22 cellular contexts compared by ENCODE assay signal in genomic region chr5:150422075-150422474, GRCh38.
"Had no signal": no experiment of that assay in that cellular context is flagged by ENCODE, and none has a peak within 500 bp of the region (broad histone marks: within the 10 kb centered on the region; RNA-seq: fewer than 3 reads in every experiment).

No MANE protein-coding gene starts in this region.

- H3K9me3 ChIP-seq: ascending aorta, colonic mucosa, gastrocnemius medialis, left ventricle myocardium inferior, mucosa of descending colon, ovary, sigmoid colon, tibial artery, vagina had no signal

- H3K4me3 ChIP-seq: ascending aorta, colonic mucosa, gastrocnemius medialis, left ventricle myocardium inferior, mucosa of descending colon, ovary, sigmoid colon, tibial artery, vagina had no signal

- H3K27me3 Mint-ChIP-seq: activated T-cell treated with anti-CD3 and anti-CD28 coated beads, Interleukin-2, amount 50 U/mL, for 24 hours; central memory CD8-positive, alpha-beta T cell had no signal

- H3K27me3 ChIP-seq: ascending aorta, colonic mucosa, gastrocnemius medialis, ovary, sigmoid colon, tibial artery, vagina had no signal

- H3K27ac ChIP-seq: ascending aorta, colonic mucosa, gastrocnemius medialis, left ventricle myocardium inferior, ovary, sigmoid colon, tibial artery, vagina had no signal

- H3K36me3 Mint-ChIP-seq: naive thymus-derived CD4-positive, alpha-beta T cell; stimulated activated effector memory CD8-positive, alpha-beta T cell treated with anti-CD3 and anti-CD28 coated beads, Interleukin-12 subunit alpha, Interleukin-12 subunit beta, amount 100 ng/mL, for 72 hours had no signal

- DNase-seq: activated CD4-positive, alpha-beta T cell treated with anti-CD3 and anti-CD28 coated beads, Interleukin-2, amount 10 ng/mL, durations not matched to agents 24 days and 14 days; activated CD4-positive, CD25-positive, alpha-beta regulatory T cell; activated CD8-positive, alpha-beta T cell treated with anti-CD3 and anti-CD28 coated beads, Interleukin-2, amount 10 ng/mL, durations not matched to agents 7 days and 5 days; activated naive CD4-positive, alpha-beta T cell treated with Interleukin-2 at 50 U/mL for 16 hours; activated T-cell treated with anti-CD3 and anti-CD28 coated beads, Interleukin-2, amount 50 U/mL, for 24 hours; colonic mucosa; gastrocnemius medialis; head of caudate nucleus; left ventricle myocardium inferior; mesenchymal stem cell; mucosa of descending colon; naive thymus-derived CD4-positive, alpha-beta T cell; ovary; sigmoid colon; stimulated activated CD4-positive, alpha-beta T cell treated with anti-CD3 and anti-CD28 coated beads, Interleukin-4, amount 100 ng/mL, for 24 hours; tibial artery had no signal

- H3K36me3 ChIP-seq: ascending aorta, colonic mucosa, gastrocnemius medialis, left ventricle myocardium inferior, ovary, sigmoid colon, tibial artery, vagina had no signal

- H3K4me3 Mint-ChIP-seq: activated CD4-positive, alpha-beta T cell treated with anti-CD3 and anti-CD28 coated beads, Interleukin-2, amount 10 ng/mL, durations not matched to agents 24 days and 14 days; activated CD8-positive, alpha-beta T cell treated with anti-CD3 and anti-CD28 coated beads, Interleukin-2, amount 10 ng/mL, durations not matched to agents 7 days and 5 days; activated T-cell treated with anti-CD3 and anti-CD28 coated beads, Interleukin-2, amount 50 U/mL, for 24 hours; central memory CD8-positive, alpha-beta T cell; naive thymus-derived CD4-positive, alpha-beta T cell; stimulated activated effector memory CD8-positive, alpha-beta T cell treated with anti-CD3 and anti-CD28 coated beads, Interleukin-12 subunit alpha, Interleukin-12 subunit beta, amount 100 ng/mL, for 72 hours; T-helper 2 cell treated with Interferon-gamma antibody and Interleukin-4, amounts not matched to agents 5 μg/mL and 100 μg/mL, for 36 hours had no signal

- H3K9me3 Mint-ChIP-seq: activated CD4-positive, alpha-beta T cell treated with anti-CD3 and anti-CD28 coated beads, Interleukin-2, amount 10 ng/mL, durations not matched to agents 24 days and 14 days; activated T-cell treated with anti-CD3 and anti-CD28 coated beads, Interleukin-2, amount 50 U/mL, for 24 hours; activated T-helper 2 cell treated with anti-CD3 and anti-CD28 coated beads, Interferon-gamma antibody, Interleukin-2, Interleukin-4, amounts not matched to agents 10 μg/mL and 5 μg/mL and 100 μg/mL, durations not matched to agents 14 hours and 24 hours and 36 hours; central memory CD8-positive, alpha-beta T cell; naive thymus-derived CD4-positive, alpha-beta T cell; stimulated activated effector memory CD8-positive, alpha-beta T cell treated with anti-CD3 and anti-CD28 coated beads, Interleukin-12 subunit alpha, Interleukin-12 subunit beta, amount 100 ng/mL, for 72 hours; T-helper 2 cell treated with Interferon-gamma antibody and Interleukin-4, amounts not matched to agents 5 μg/mL and 100 μg/mL, for 36 hours had no signal

- ATAC-seq: activated CD8-positive, alpha-beta T cell treated with anti-CD3 and anti-CD28 coated beads, Interleukin-2, amount 10 ng/mL, durations not matched to agents 7 days and 5 days; gastrocnemius medialis; mucosa of descending colon; naive thymus-derived CD4-positive, alpha-beta T cell; stimulated activated effector memory CD8-positive, alpha-beta T cell treated with anti-CD3 and anti-CD28 coated beads, Interleukin-12 subunit alpha, Interleukin-12 subunit beta, amount 100 ng/mL, for 72 hours had no signal

- H3K27ac Mint-ChIP-seq: activated CD4-positive, alpha-beta T cell treated with anti-CD3 and anti-CD28 coated beads, Interleukin-2, amount 10 ng/mL, durations not matched to agents 24 days and 14 days; activated CD8-positive, alpha-beta T cell treated with anti-CD3 and anti-CD28 coated beads, Interleukin-2, amount 10 ng/mL, durations not matched to agents 7 days and 5 days; activated T-cell treated with anti-CD3 and anti-CD28 coated beads, Interleukin-2, amount 50 U/mL, for 24 hours; activated T-helper 2 cell treated with anti-CD3 and anti-CD28 coated beads, Interferon-gamma antibody, Interleukin-2, Interleukin-4, amounts not matched to agents 10 μg/mL and 5 μg/mL and 100 μg/mL, durations not matched to agents 14 hours and 24 hours and 36 hours; stimulated activated effector memory CD8-positive, alpha-beta T cell treated with anti-CD3 and anti-CD28 coated beads, Interleukin-12 subunit alpha, Interleukin-12 subunit beta, amount 100 ng/mL, for 72 hours; T-helper 2 cell treated with Interferon-gamma antibody and Interleukin-4, amounts not matched to agents 5 μg/mL and 100 μg/mL, for 36 hours had no signal

- H3K4me1 ChIP-seq: ascending aorta, colonic mucosa, gastrocnemius medialis, left ventricle myocardium inferior, sigmoid colon, tibial artery, vagina had no signal
